ENCODE assay signal across 22 cellular contexts in the genomic region with DNA sequence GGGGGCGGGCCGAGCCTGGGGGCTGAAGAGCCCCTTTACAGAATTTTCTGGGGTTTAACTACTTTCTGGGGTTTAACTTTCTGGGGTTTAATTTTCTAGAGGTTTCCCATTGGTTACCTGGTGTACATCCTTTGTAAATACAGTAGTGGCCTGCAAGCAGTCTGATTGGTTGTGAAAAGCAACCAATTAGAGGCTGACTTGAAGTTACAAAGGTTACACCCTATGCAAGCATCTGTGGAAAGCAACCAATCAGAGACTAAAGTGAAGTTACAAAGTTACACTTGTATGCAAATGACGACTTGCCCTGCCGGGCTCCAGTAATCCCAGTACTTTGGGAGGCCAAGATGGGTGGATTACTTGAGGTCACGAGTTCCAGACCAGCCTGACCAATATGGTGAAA.
"Had no signal": no experiment of that assay in that cellular context is flagged by ENCODE, and none has a peak within 500 bp of the region (broad histone marks: within the 10 kb centered on the region; RNA-seq: fewer than 3 reads in every experiment).

No MANE protein-coding gene starts in this region.

- H3K27me3 Mint-ChIP-seq: activated naive CD8-positive, alpha-beta T cell treated with anti-CD3 and anti-CD28 coated beads, Interleukin-2, amount 10 ng/mL, durations not matched to agents 7 days and 5 days; activated T-cell treated with anti-CD3 and anti-CD28 coated beads, Interleukin-2, amount 50 U/mL, for 24 hours; activated T-helper 17 cell treated with anti-CD3 and anti-CD28 coated beads, Interleukin-2, amount 50 U/mL, for 72 hours; stimulated activated memory B cell treated with anti-CD40 and anti-IgM and Interleukin-4, amounts not matched to agents 10 μg/mL and 1 μg/mL and 100 μg/mL, for 72 hours had no signal

- H3K4me3 Mint-ChIP-seq: activated naive CD8-positive, alpha-beta T cell treated with anti-CD3 and anti-CD28 coated beads, Interleukin-2, amount 10 ng/mL, durations not matched to agents 7 days and 5 days; activated T-cell treated with anti-CD3 and anti-CD28 coated beads, Interleukin-2, amount 50 U/mL, for 24 hours; endodermal cell; stimulated activated memory B cell treated with anti-CD40 and anti-IgM and Interleukin-4, amounts not matched to agents 10 μg/mL and 1 μg/mL and 100 μg/mL, for 72 hours had no signal

- H3K9me3 Mint-ChIP-seq: activated naive CD8-positive, alpha-beta T cell treated with anti-CD3 and anti-CD28 coated beads, Interleukin-2, amount 10 ng/mL, durations not matched to agents 7 days and 5 days; activated T-cell treated with anti-CD3 and anti-CD28 coated beads, Interleukin-2, amount 50 U/mL, for 24 hours; activated T-helper 17 cell treated with anti-CD3 and anti-CD28 coated beads, Interleukin-2, amount 50 U/mL, for 72 hours; endodermal cell; stimulated activated memory B cell treated with anti-CD40 and anti-IgM and Interleukin-4, amounts not matched to agents 10 μg/mL and 1 μg/mL and 100 μg/mL, for 72 hours had no signal

- DNase-seq: activated CD4-positive, alpha-beta T cell treated with anti-CD3 and anti-CD28 coated beads, Interleukin-2, amount 50 U/mL, for 4 hours; activated CD8-positive, alpha-beta memory T cell treated with anti-CD3 and anti-CD28 coated beads for 24 hours; activated CD8-positive, alpha-beta memory T cell treated with anti-CD3 and anti-CD28 coated beads, Interleukin-2, amount 50 U/mL, for 4 hours; activated naive CD4-positive, alpha-beta T cell; activated naive CD8-positive, alpha-beta T cell treated with anti-CD3 and anti-CD28 coated beads, Interleukin-2, amount 10 ng/mL, durations not matched to agents 7 days and 5 days; activated T-cell treated with anti-CD3 and anti-CD28 coated beads, Interleukin-2, amount 50 U/mL, for 24 hours; amniotic stem cell; cerebellar nuclear complex; endodermal cell; heart left ventricle; left colon; mesendoderm; mucosa of descending colon; occipital lobe; small intestine; stimulated activated CD4-positive, alpha-beta T cell treated with anti-CD3 and anti-CD28 coated beads, Interleukin-2, amount 100 ng/mL, for 24 hours; T-helper 1 cell; T-helper 9 cell; thyroid gland had no signal

- ATAC-seq: activated T-helper 17 cell treated with anti-CD3 and anti-CD28 coated beads, Interleukin-2, amount 50 U/mL, for 72 hours; left colon; mucosa of descending colon; sciatic nerve; stimulated activated memory B cell treated with anti-CD40 and anti-IgM and Interleukin-4, amounts not matched to agents 10 μg/mL and 1 μg/mL and 100 μg/mL, for 72 hours had no signal

- H3K27ac Mint-ChIP-seq: activated naive CD8-positive, alpha-beta T cell treated with anti-CD3 and anti-CD28 coated beads, Interleukin-2, amount 10 ng/mL, durations not matched to agents 7 days and 5 days; activated T-helper 17 cell treated with anti-CD3 and anti-CD28 coated beads, Interleukin-2, amount 50 U/mL, for 72 hours; endodermal cell; stimulated activated memory B cell treated with anti-CD40 and anti-IgM and Interleukin-4, amounts not matched to agents 10 μg/mL and 1 μg/mL and 100 μg/mL, for 72 hours had no signal
